24 cellular contexts compared by ENCODE assay signal in genomic region chr13:74444877-74445479, GRCh38.
DNase-seq lines count a peak whose midpoint lies in the region; ATAC-seq and TF ChIP-seq lines count a peak whose summit lies in the region.
"Had no signal": no experiment of that assay in that cellular context is flagged by ENCODE, and none has a peak within 500 bp of the region (broad histone marks: within the 10 kb centered on the region; RNA-seq: fewer than 3 reads in every experiment).

No MANE protein-coding gene starts in this region.

- peaks cover 10% of the 10 kb centered on the region; the same call in 1 of the 2 replicates for H3K4me1 ChIP-seq in BE2C

- ATAC-seq in GM18511 (IDR thresholded peaks at IDR 0.05; ENCODE audit: unreplicated experiment), result no peak
- no peak for ATAC-seq in GM21390 (IDR thresholded peaks at IDR 0.05; ENCODE audit: unreplicated experiment)
- ATAC-seq: activated naive CD8-positive, alpha-beta T cell treated with anti-CD3 and anti-CD28 coated beads, Interleukin-2, amount 50 U/mL, for 24 hours; HCT116; right cardiac atrium; stimulated activated effector memory CD8-positive, alpha-beta T cell treated with anti-CD3 and anti-CD28 coated beads, Interleukin-12 subunit alpha, Interleukin-12 subunit beta, amount 100 ng/mL, for 72 hours had no signal

- peak overlapping the region; percentile 32 for H3K27ac ChIP-seq in brain microvascular endothelial cell
- H3K27ac ChIP-seq: ovary, thoracic aorta had no signal

- no peaks in the 10 kb centered on the region for H3K9me3 ChIP-seq in BE2C
- H3K9me3 ChIP-seq: ovary, thoracic aorta had no signal

- in situ Hi-C loops in brain microvascular endothelial cell (cut with HindIII; ENCODE audit: low pct_ligation_motif_present, low sequenced_read_pairs), result no loop called here

- DNase-seq in BE2C, result peak; percentile 8
- peak; percentile 21 for DNase-seq in NCI-H226
- peak; percentile 26 for DNase-seq in brain microvascular endothelial cell
- DNase-seq in iris pigment epithelial cell (ENCODE audit: low read depth), result peak; percentile 12
- DNase-seq in activated CD4-positive, CD25-positive, alpha-beta regulatory T cell treated with anti-CD3 and anti-CD28 coated beads, Interleukin-2, amount 50 U/mL, for 72 hours, result no peak
- DNase-seq in DMS 273 treated with DMSO at 0.1 percent for 48 hours (lab: John Stamatoyannopoulos, UW), result no peak
- DNase-seq: activated CD4-positive, alpha-beta T cell treated with anti-CD3 and anti-CD28 coated beads, Interleukin-2, amount 10 ng/mL, durations not matched to agents 7 days and 5 days; activated CD8-positive, alpha-beta memory T cell treated with anti-CD3 and anti-CD28 coated beads, Interleukin-2, amount 50 U/mL, for 4 hours; activated naive CD8-positive, alpha-beta T cell treated with anti-CD3 and anti-CD28 coated beads, Interleukin-2, amount 50 U/mL, for 24 hours; CD4-positive, CD25-positive, alpha-beta regulatory T cell; DMS53; left cardiac atrium; mesendoderm; naive B cell; NCI-H1417 treated with DMSO at 0.1 percent for 48 hours; NCI-H524 treated with DMSO at 0.1 percent for 48 hours; ovary; right cardiac atrium; SIG-M5 had no signal

- H3K27me3 ChIP-seq in BE2C (no peaks in the 10 kb centered on the region), brain microvascular endothelial cell (replicated peaks) (no peaks in the 10 kb centered on the region)
- H3K27me3 ChIP-seq: ovary had no signal

- no peak overlapping the region for H3K4me3 ChIP-seq in BE2C (ENCODE audit: low read depth, low read length)
- no peak overlapping the region for H3K4me3 ChIP-seq in brain microvascular endothelial cell (ENCODE audit: low read depth, low read length)
- H3K4me3 ChIP-seq: ovary, thoracic aorta had no signal

- no peak for TF ChIP-seq CTCF in BE2C (IDR thresholded peaks at IDR 0.05; ENCODE audit: low read depth, low read length)
- TF ChIP-seq CTCF in brain microvascular endothelial cell (IDR thresholded peaks at IDR 0.05; ENCODE audit: low read depth, low read length, missing control alignments), result no peak

- no peaks in the 10 kb centered on the region for H3K36me3 ChIP-seq in BE2C
- H3K36me3 ChIP-seq in brain microvascular endothelial cell (replicated peaks), result no peaks in the 10 kb centered on the region
- H3K36me3 ChIP-seq: ovary, thoracic aorta had no signal

Comparison
In these comparisons a context has a peak if more than half of its experiments do, and no peak if none do; other contexts are left out.
1. DNase-seq: peak in BE2C (single experiment), NCI-H226 (single experiment), brain microvascular endothelial cell (single experiment) and iris pigment epithelial cell (single experiment); none in activated CD4-positive, CD25-positive, alpha-beta regulatory T cell treated with anti-CD3 and anti-CD28 coated beads, Interleukin-2, amount 50 U/mL, for 72 hours (single experiment) and DMS 273 treated with DMSO at 0.1 percent for 48 hours (single experiment).